8 cellular contexts compared by ENCODE assay signal in genomic region chr9:35070823-35071813, GRCh38. TPM values are rescaled to one million over a fixed set of nuclear protein-coding genes. Genes with fewer than 3 reads are reported as not detected.
DNase-seq lines count a peak whose midpoint lies in the region; ATAC-seq, FAIRE-seq and TF ChIP-seq lines count a peak whose summit lies in the region.

No MANE protein-coding gene starts in this region.

- intact Hi-C loops in HCT116 (cut with micrococcal nuclease): no loop called here
- intact Hi-C loops in GM12878 (cut with micrococcal nuclease; ENCODE audit: unreplicated experiment): loop anchor here (5.0 to 10.0 kb wide), 3 partner anchors 41 to 654 kb away; partner anchors contain the start of gene DNAJB5
- intact Hi-C loops in lower leg skin (cut with DNase I; ENCODE audit: low total_unique reads): no loop called here

- CTCF ChIA-PET in AG04449 (lab: Yijun Ruan, JAX) (interaction anchor here (0.7 to 5.2 kb wide), 20 partner anchors 8 to 482 kb away, joined by 3 to 33 read pairs (median 4); partner anchors contain the start of genes FANCG and PIGO), HCT116 (lab: Charles Lee) (interaction anchor here (0.9 to 2.9 kb wide), 4 partner anchors 15 to 172 kb away, joined by 3 to 13 read pairs (median 8); partner anchors contain the start of gene DNAJB5), GM12878 (lab: Yijun Ruan, JAX) (interaction anchor here (1.0 to 2.7 kb wide), 12 partner anchors 8 to 576 kb away, joined by 3 to 29 read pairs (median 7); partner anchors contain the start of genes FANCG, PIGO and STOML2)

- peak overlapping the region; percentile 94 for H3K4me3 ChIP-seq in AG04449 (ENCODE audit: low read depth, low read length)
- H3K4me3 ChIP-seq in HCT116 (replicated peaks in 1 of 2; ENCODE audit: low read depth in 1 of 2, low read length in 2 of 2): peak overlapping the region; percentile 92 to 95
- peak overlapping the region; percentile 78 for H3K4me3 ChIP-seq in GM12878
- peak overlapping the region; percentile 99 for H3K4me3 ChIP-seq in lower leg skin (ENCODE audit: low read depth, poor library complexity, severe bottlenecking)
- H3K4me3 ChIP-seq in upper lobe of left lung: peak overlapping the region; percentile 80 to 99 (median 89)

- BruUV-seq in HCT116 (replicated peaks; lab: Mats Ljungman, UMichigan): TSS peak; percentile 55
- BruUV-seq in GM12878 (replicated peaks; lab: Mats Ljungman, UMichigan): TSS peak; percentile 55

- H4K20me1 ChIP-seq in HCT116 (ENCODE audit: insufficient read depth) (peaks cover 25% of the 10 kb centered on the region; the same call in 1 of the 2 replicates), GM12878 (ENCODE audit: control insufficient read depth, insufficient read depth) (peaks cover 30% of the 10 kb centered on the region)

- TF ChIP-seq EP300 in GM12878 (IDR thresholded peaks at IDR 0.05; ENCODE audit: borderline replicate concordance in 1 of 2, control insufficient read depth in 1 of 2, low read depth in 2 of 2, low read length in 2 of 2): no peak
- TF ChIP-seq EP300 in upper lobe of left lung (IDR thresholded peaks at IDR 0.05): no peak

- TF ChIP-seq POLR2A in HCT116 (IDR thresholded peaks at IDR 0.05; ENCODE audit: borderline replicate concordance, extremely low read depth, insufficient read depth, insufficient read length) (no peak), GM12878 (IDR thresholded peaks at IDR 0.05; ENCODE audit: low read depth, low read length) (no peak), lower leg skin (IDR thresholded peaks at IDR 0.05) (no peak), upper lobe of left lung (IDR thresholded peaks at IDR 0.05) (no peak), GM12891 (IDR thresholded peaks at IDR 0.05; ENCODE audit: low read depth, low read length) (no peak)

- H3K9me3 ChIP-seq in HCT116 (ENCODE audit: control insufficient read depth in 1 of 2, insufficient read depth in 1 of 2, low read depth in 1 of 2, low read length in 2 of 2) (no peaks in the 10 kb centered on the region), GM12878 (replicated peaks; ENCODE audit: control insufficient read depth, insufficient read depth, low read length) (no peaks in the 10 kb centered on the region), upper lobe of left lung (no peaks in the 10 kb centered on the region)

- no peak overlapping the region for H2AFZ ChIP-seq in HCT116 (ENCODE audit: low read depth, low read length, poor library complexity, severe bottlenecking)
- no peak overlapping the region for H2AFZ ChIP-seq in GM12878 (ENCODE audit: control insufficient read depth, low read depth, low read length)

- H3K4me1 ChIP-seq in HCT116 (ENCODE audit: control insufficient read depth in 1 of 2, insufficient read depth in 2 of 2, low read length in 2 of 2) (peaks cover 11 to 24% of the 10 kb centered on the region in 2 experiments), GM12878 (ENCODE audit: control insufficient read depth, insufficient read depth, low read length) (peaks cover 12% of the 10 kb centered on the region), upper lobe of left lung (peaks cover 31 to 45% (median 37%) of the 10 kb centered on the region in 4 donors)

- H3K9me2 ChIP-seq in HCT116 (ENCODE audit: insufficient read depth): no peaks in the 10 kb centered on the region

- RAD21 ChIA-PET in HCT116 (lab: Charles Lee; ENCODE audit: low non-redundant PET in 1 of 2, low total read pairs in 2 of 2, uncharacterized antibody in 2 of 2, unreplicated experiment in 2 of 2): interaction anchor here in 1 of 2 experiments (0.7 kb wide), 1 partner anchor 9 kb away, joined by 3 read pairs; no protein-coding TSS in a partner anchor
- RAD21 ChIA-PET in GM12878 (lab: Charles Lee; ENCODE audit: unreplicated experiment): interaction anchor here (0.9 to 2.5 kb wide), 9 partner anchors 9 to 79 kb away, joined by 3 to 11 read pairs (median 5); partner anchors contain the start of genes ATOSB, FANCG, PIGO and STOML2

- H3K79me2 ChIP-seq in HCT116 (ENCODE audit: insufficient read depth, low read length) (peaks cover 65% of the 10 kb centered on the region), GM12878 (ENCODE audit: control insufficient read depth, insufficient read depth, low read length) (peaks cover 57% of the 10 kb centered on the region)

- no peak for ATAC-seq in HCT116
- no peak for ATAC-seq in GM12878
- no peak for ATAC-seq in upper lobe of left lung (ENCODE audit: low FRiP score in 2 of 2)
- ATAC-seq in GM21723 (IDR thresholded peaks at IDR 0.05; ENCODE audit: unreplicated experiment): no peak

- H3K27me3 ChIP-seq in HCT116 (ENCODE audit: insufficient read depth, low read length) (no peaks in the 10 kb centered on the region), GM12878 (replicated peaks in 1 of 2; ENCODE audit: control insufficient read depth in 2 of 2, insufficient read depth in 2 of 2, low read length in 1 of 2) (no peaks in the 10 kb centered on the region), upper lobe of left lung (no peaks in the 10 kb centered on the region)

- H3K36me3 ChIP-seq in HCT116 (ENCODE audit: control insufficient read depth in 1 of 2, insufficient read depth in 2 of 2, low read length in 2 of 2) (peaks cover 24 to 62% of the 10 kb centered on the region in 2 experiments), GM12878 (ENCODE audit: control insufficient read depth in 2 of 2, insufficient read depth in 2 of 2, low read length in 1 of 2) (peaks cover 7 to 32% of the 10 kb centered on the region in 2 experiments; a peak in 3 of 4 replicates), upper lobe of left lung (peaks cover 18 to 34% (median 22%) of the 10 kb centered on the region in 4 donors)

- no peak for DNase-seq in AG04449 (ENCODE audit: low read depth, low spot score)
- DNase-seq in HCT116 (ENCODE audit: low read depth, low spot score): no peak
- no peak for DNase-seq in GM12878 (ENCODE audit: low read depth, low spot score)
- DNase-seq in lower leg skin (ENCODE audit: low spot score in 2 of 2): peak in 1 of 2 donors; percentile 54
- DNase-seq in upper lobe of left lung: peak in 1 of 2 donors; percentile 34
- DNase-seq in GM12891 (ENCODE audit: insufficient read length, low spot score): no peak
- DNase-seq in NCI-H446 (lab: John Stamatoyannopoulos, UW): no peak

- TF ChIP-seq RAD21 in HCT116 (IDR thresholded peaks at IDR 0.05; ENCODE audit: low read depth) (no peak), GM12878 (IDR thresholded peaks at IDR 0.05; ENCODE audit: insufficient read depth, low read depth, low read length) (no peak)

- no peak for TF ChIP-seq CTCF in AG04449 (IDR thresholded peaks at IDR 0.05; ENCODE audit: insufficient read depth, low read length, missing control alignments)
- TF ChIP-seq CTCF in HCT116 (IDR thresholded peaks at IDR 0.05 in 2 of 3, conservative IDR thresholded peaks at IDR 0.05 in 1 of 3; ENCODE audit: borderline replicate concordance in 1 of 3, insufficient read depth in 1 of 3, low read depth in 2 of 3, low read length in 2 of 3): no peak
- no peak for TF ChIP-seq CTCF in GM12878 (IDR thresholded peaks at IDR 0.05 in 2 of 3, conservative IDR thresholded peaks at IDR 0.05 in 1 of 3; ENCODE audit: control insufficient read depth in 2 of 3, extremely low read depth in 1 of 3, insufficient read depth in 1 of 3, low read depth in 3 of 3, low read length in 3 of 3)
- TF ChIP-seq CTCF in lower leg skin (IDR thresholded peaks at IDR 0.05): no peak
- TF ChIP-seq CTCF in upper lobe of left lung (IDR thresholded peaks at IDR 0.05): no peak

- POLR2A ChIA-PET in AG04449 (lab: Yijun Ruan, JAX) (interaction anchor here (0.6 to 2.3 kb wide), 14 partner anchors 8 to 82 kb away, joined by 3 to 11 read pairs (median 4); partner anchors contain the start of genes ATOSB, DNAJB5, FANCG and PIGO), HCT116 (lab: Charles Lee) (interaction anchor here (0.6 to 1.8 kb wide), 5 partner anchors 9 to 76 kb away, joined by 3 to 11 read pairs (median 3); partner anchors contain the start of gene FANCG), GM12878 (lab: Charles Lee) (interaction anchor here (0.5 to 2.6 kb wide), 14 partner anchors 9 to 1774 kb away, joined by 3 to 31 read pairs (median 4); partner anchors contain the start of genes FANCG and STOML2)

- in situ Hi-C loops in GM12878 (cut with MboI): no loop called here

- no peak for FAIRE-seq in GM12878 (lab: Jason Lieb, UNC)
- FAIRE-seq in GM12891 (lab: Jason Lieb, UNC): no peak

- H3K9ac ChIP-seq in HCT116 (ENCODE audit: low read length): peak overlapping the region; percentile 97
- H3K9ac ChIP-seq in GM12878 (ENCODE audit: control insufficient read depth, insufficient read depth, low read length): peak overlapping the region; percentile 81

- under 1% methylated on average over 20 of the region's 20 CpGs for WGBS in GM12878 (ENCODE audit: insufficient coverage, insufficient replicate concordance, low lambda C conversion rate, missing lambda C conversion rate)
- WGBS in lower leg skin, 2 donors: 2% methylated on average over 18 to 20 of the region's 20 CpGs
- 2 to 3% methylated on average over 19 to 20 of the region's 20 CpGs for WGBS in upper lobe of left lung, 2 donors

- H3K4me2 ChIP-seq in HCT116 (ENCODE audit: low read length) (peak overlapping the region; percentile 81), GM12878 (ENCODE audit: control insufficient read depth, insufficient read depth) (peak overlapping the region; percentile 83)

- H3K27ac ChIP-seq in HCT116 (ENCODE audit: low read depth, low read length) (peak overlapping the region; percentile 100), GM12878 (ENCODE audit: control insufficient read depth, insufficient read depth) (peak overlapping the region; percentile 88), upper lobe of left lung (peak overlapping the region; percentile 99 to 100 (median 100))

- SMC1A ChIA-PET in GM12878 (lab: Charles Lee; ENCODE audit: uncharacterized antibody, unreplicated experiment): interaction anchor here (1.0 to 3.3 kb wide), 6 partner anchors 10 to 87 kb away, joined by 3 to 19 read pairs (median 8); partner anchors contain the start of genes FANCG and PIGO

RNA-seq across cellular contexts. Expression of gene VCP, which starts 1.3 kb away (rescaled TPM):
- 170 TPM for total RNA-seq in HCT116 (2021; ENCODE audit: unreplicated experiment)
- polyA plus RNA-seq in HCT116 (2012): 169 and 178 TPM in 2 replicates
- total RNA-seq in GM12878 (2013; cell fraction: nucleolus; rRNA removed): 152 and 164 TPM in 2 replicates
- 314 and 327 TPM in 2 replicates for total RNA-seq in GM12878 (2014; rRNA removed)
- 214 and 236 TPM in 2 replicates for total RNA-seq in GM12878 (2014; rRNA removed; fragmentation: Illumina TruSeq; extraction: Trizol)
- total RNA-seq in GM12878 (2021): 245 and 247 TPM in 2 replicates
- 109 TPM for polyA plus RNA-seq in GM12878 (2011; ENCODE audit: low read depth)
- polyA plus RNA-seq in GM12878 (2011; rRNA removed): 235 and 302 TPM in 2 replicates
- polyA plus RNA-seq in GM12878 (2011; cell fraction: cytosol; rRNA removed): 229 and 318 TPM in 2 replicates
- 222 and 297 TPM in 2 replicates for polyA plus RNA-seq in GM12878 (2011; cell fraction: nucleus; rRNA removed)
- 160 and 192 TPM in 2 replicates for polyA plus RNA-seq in GM12878 (2012)
- polyA plus RNA-seq in GM12878 (2014; fragmentation: Illumina TruSeq; extraction: Trizol): 202 and 241 TPM in 2 replicates
- polyA plus RNA-seq in GM12878 (2014; fragmentation: Nextera tagmentation; extraction: Ambion mirVana): 10 to 100 TPM in 1 of 2 experiments, 1 to 10 TPM in 1; 7.4 to 22.3 TPM
- 171 and 191 TPM in 2 replicates for polyA plus RNA-seq in GM12878 (2014; rRNA removed)
- 100 to 1,000 TPM; 306 to 317 TPM for polyA plus RNA-seq in GM12878 (2016; fragmentation: Nextera tagmentation; extraction: Ambion mirVana)
- 402 and 430 TPM in 2 replicates for polyA minus RNA-seq in GM12878 (2011; rRNA and poly(A)+ RNA removed)
- 128 and 166 TPM in 2 replicates for polyA minus RNA-seq in GM12878 (2011; cell fraction: cytosol; rRNA and poly(A)+ RNA removed)
- 99.5 and 186 TPM in 2 replicates for polyA minus RNA-seq in GM12878 (2011; cell fraction: nucleus; rRNA and poly(A)+ RNA removed)
- 100 to 1,000 TPM; 122 to 194 (median 156) TPM for total RNA-seq in lower leg skin
- 100 to 1,000 TPM; 170 to 215 (median 189) TPM for total RNA-seq in upper lobe of left lung
- 162 TPM for polyA plus RNA-seq in GM12891 (2012; ENCODE audit: low read depth, missing spikeins)

RNA-seq across cellular contexts. Expression of gene FANCG, which starts 8.6 kb away (rescaled TPM):
- total RNA-seq in HCT116 (2021; ENCODE audit: unreplicated experiment) (82.3 TPM), GM12878 (2014; rRNA removed) (45.0 and 45.9 TPM in 2 replicates), GM12878 (2014; rRNA removed; fragmentation: Illumina TruSeq; extraction: Trizol) (39.5 TPM in 2 replicates), GM12878 (2021) (59.0 and 66.5 TPM in 2 replicates), lower leg skin (10 to 100 TPM in 3 of 4 donors, 1 to 10 TPM in 1; 5.3 to 34.7 (median 11.6) TPM), upper lobe of left lung (10 to 100 TPM in 3 of 6 donors, 1 to 10 TPM in 3; 4.7 to 61.8 (median 9.1) TPM)
- 51.5 and 67.5 TPM in 2 replicates for polyA plus RNA-seq in HCT116 (2012)
- total RNA-seq in GM12878 (2013; cell fraction: nucleolus; rRNA removed): 62.9 and 69.6 TPM in 2 replicates
- 24.4 TPM for polyA plus RNA-seq in GM12878 (2011; ENCODE audit: low read depth)
- polyA plus RNA-seq in GM12878 (2011; rRNA removed) (27.2 and 33.7 TPM in 2 replicates), GM12878 (2014; fragmentation: Illumina TruSeq; extraction: Trizol) (49.7 and 54.8 TPM in 2 replicates), GM12878 (2014; fragmentation: Nextera tagmentation; extraction: Ambion mirVana) (10 to 100 TPM; 16.4 to 24.2 TPM), GM12878 (2014; rRNA removed) (45.8 and 54.7 TPM in 2 replicates), GM12878 (2016; fragmentation: Nextera tagmentation; extraction: Ambion mirVana) (10 to 100 TPM; 76.9 to 78.7 TPM)
- polyA plus RNA-seq in GM12878 (2011; cell fraction: cytosol; rRNA removed): 37.5 and 43.1 TPM in 2 replicates
- 153 and 180 TPM in 2 replicates for polyA plus RNA-seq in GM12878 (2011; cell fraction: nucleus; rRNA removed)
- 34.4 and 41.0 TPM in 2 replicates for polyA plus RNA-seq in GM12878 (2012)
- polyA minus RNA-seq in GM12878 (2011; rRNA and poly(A)+ RNA removed): 30.6 and 40.0 TPM in 2 replicates
- 15.1 and 15.5 TPM in 2 replicates for polyA minus RNA-seq in GM12878 (2011; cell fraction: cytosol; rRNA and poly(A)+ RNA removed)
- 59.7 and 103 TPM in 2 replicates for polyA minus RNA-seq in GM12878 (2011; cell fraction: nucleus; rRNA and poly(A)+ RNA removed)
- 41.8 TPM for polyA plus RNA-seq in GM12891 (2012; ENCODE audit: low read depth, missing spikeins)

RNA-seq across cellular contexts. Expression of gene PIGO, which starts 25.3 kb away (rescaled TPM):
- total RNA-seq in HCT116 (2021; ENCODE audit: unreplicated experiment) (24.0 TPM), GM12878 (2014; rRNA removed) (18.4 and 19.0 TPM in 2 replicates), GM12878 (2014; rRNA removed; fragmentation: Illumina TruSeq; extraction: Trizol) (7.6 and 8.2 TPM in 2 replicates), GM12878 (2021) (19.9 and 23.2 TPM in 2 replicates), lower leg skin (10 to 100 TPM in 3 of 4 donors, 1 to 10 TPM in 1; 9.8 to 21.3 (median 19.0) TPM), upper lobe of left lung (10 to 100 TPM; 11.5 to 29.0 (median 19.1) TPM)
- polyA plus RNA-seq in HCT116 (2012): 19.8 and 22.1 TPM in 2 replicates
- 34.5 and 37.3 TPM in 2 replicates for total RNA-seq in GM12878 (2013; cell fraction: nucleolus; rRNA removed)
- 8.0 TPM for polyA plus RNA-seq in GM12878 (2011; ENCODE audit: low read depth)
- polyA plus RNA-seq in GM12878 (2011; rRNA removed) (11.9 and 21.2 TPM in 2 replicates), GM12878 (2014; fragmentation: Illumina TruSeq; extraction: Trizol) (12.9 and 16.7 TPM in 2 replicates), GM12878 (2014; fragmentation: Nextera tagmentation; extraction: Ambion mirVana) (10 to 100 TPM in 1 of 2 experiments, 1 to 10 TPM in 1; 8.3 to 13.1 TPM), GM12878 (2014; rRNA removed) (16.7 and 17.8 TPM in 2 replicates), GM12878 (2016; fragmentation: Nextera tagmentation; extraction: Ambion mirVana) (10 to 100 TPM; 22.3 to 23.3 TPM)
- 19.9 and 24.8 TPM in 2 replicates for polyA plus RNA-seq in GM12878 (2011; cell fraction: cytosol; rRNA removed)
- polyA plus RNA-seq in GM12878 (2011; cell fraction: nucleus; rRNA removed): 45.1 and 49.3 TPM in 2 replicates
- polyA plus RNA-seq in GM12878 (2012): 11.5 and 13.8 TPM in 2 replicates
- 21.7 and 25.2 TPM in 2 replicates for polyA minus RNA-seq in GM12878 (2011; rRNA and poly(A)+ RNA removed)
- polyA minus RNA-seq in GM12878 (2011; cell fraction: cytosol; rRNA and poly(A)+ RNA removed): 6.8 and 9.7 TPM in 2 replicates
- 17.8 and 26.6 TPM in 2 replicates for polyA minus RNA-seq in GM12878 (2011; cell fraction: nucleus; rRNA and poly(A)+ RNA removed)
- polyA plus RNA-seq in GM12891 (2012; ENCODE audit: low read depth, missing spikeins): 10.7 TPM

RNA-seq across cellular contexts. Expression of gene STOML2, which starts 31.8 kb away (rescaled TPM):
- total RNA-seq in HCT116 (2021; ENCODE audit: unreplicated experiment) (245 TPM), GM12878 (2014; rRNA removed) (242 and 261 TPM in 2 replicates), GM12878 (2014; rRNA removed; fragmentation: Illumina TruSeq; extraction: Trizol) (117 and 121 TPM in 2 replicates), GM12878 (2021) (209 and 210 TPM in 2 replicates), lower leg skin (100 to 1,000 TPM in 2 of 4 donors, 10 to 100 TPM in 2; 76.3 to 105 (median 88.6) TPM), upper lobe of left lung (10 to 100 TPM; 17.4 to 72.8 (median 48.0) TPM)
- polyA plus RNA-seq in HCT116 (2012): 223 and 254 TPM in 2 replicates
- total RNA-seq in GM12878 (2013; cell fraction: nucleolus; rRNA removed): 21.3 and 29.4 TPM in 2 replicates
- 75.9 TPM for polyA plus RNA-seq in GM12878 (2011; ENCODE audit: low read depth)
- polyA plus RNA-seq in GM12878 (2011; rRNA removed) (123 and 204 TPM in 2 replicates), GM12878 (2014; fragmentation: Illumina TruSeq; extraction: Trizol) (140 and 165 TPM in 2 replicates), GM12878 (2014; fragmentation: Nextera tagmentation; extraction: Ambion mirVana) (100 to 1,000 TPM; 112 to 148 TPM), GM12878 (2014; rRNA removed) (246 and 263 TPM in 2 replicates), GM12878 (2016; fragmentation: Nextera tagmentation; extraction: Ambion mirVana) (100 to 1,000 TPM; 280 to 284 TPM)
- polyA plus RNA-seq in GM12878 (2011; cell fraction: cytosol; rRNA removed): 233 and 279 TPM in 2 replicates
- 200 and 246 TPM in 2 replicates for polyA plus RNA-seq in GM12878 (2011; cell fraction: nucleus; rRNA removed)
- polyA plus RNA-seq in GM12878 (2012): 104 and 127 TPM in 2 replicates
- polyA minus RNA-seq in GM12878 (2011; rRNA and poly(A)+ RNA removed): 108 and 114 TPM in 2 replicates
- polyA minus RNA-seq in GM12878 (2011; cell fraction: cytosol; rRNA and poly(A)+ RNA removed): 30.3 and 40.3 TPM in 2 replicates
- 44.2 and 45.6 TPM in 2 replicates for polyA minus RNA-seq in GM12878 (2011; cell fraction: nucleus; rRNA and poly(A)+ RNA removed)
- polyA plus RNA-seq in GM12891 (2012; ENCODE audit: low read depth, missing spikeins): 146 TPM

RNA-seq across cellular contexts. Expression of gene ATOSB, which starts 44.5 kb away (rescaled TPM):
- total RNA-seq in HCT116 (2021; ENCODE audit: unreplicated experiment): 10.2 TPM
- polyA plus RNA-seq in HCT116 (2012): 13.2 and 13.7 TPM in 2 replicates
- total RNA-seq in GM12878 (2013; cell fraction: nucleolus; rRNA removed): 8.9 and 9.9 TPM in 2 replicates
- 2.3 and 3.6 TPM in 2 replicates for total RNA-seq in GM12878 (2014; rRNA removed)
- total RNA-seq in GM12878 (2014; rRNA removed; fragmentation: Illumina TruSeq; extraction: Trizol): 1.8 and 1.9 TPM in 2 replicates
- total RNA-seq in GM12878 (2021): 2.2 and 3.2 TPM in 2 replicates
- 1.5 TPM for polyA plus RNA-seq in GM12878 (2011; ENCODE audit: low read depth)
- 4.4 and 5.4 TPM in 2 replicates for polyA plus RNA-seq in GM12878 (2011; rRNA removed)
- polyA plus RNA-seq in GM12878 (2011; cell fraction: cytosol; rRNA removed): 8.1 and 8.5 TPM in 2 replicates
- polyA plus RNA-seq in GM12878 (2011; cell fraction: nucleus; rRNA removed): 14.5 and 20.7 TPM in 2 replicates
- polyA plus RNA-seq in GM12878 (2012): 3.5 and 4.7 TPM in 2 replicates
- polyA plus RNA-seq in GM12878 (2014; fragmentation: Illumina TruSeq; extraction: Trizol): 2.5 and 2.6 TPM in 2 replicates
- under 1 TPM; 0.60 to 0.62 TPM for polyA plus RNA-seq in GM12878 (2014; fragmentation: Nextera tagmentation; extraction: Ambion mirVana)
- 2.7 and 3.6 TPM in 2 replicates for polyA plus RNA-seq in GM12878 (2014; rRNA removed)
- 1 to 10 TPM; 1.9 to 2.5 TPM for polyA plus RNA-seq in GM12878 (2016; fragmentation: Nextera tagmentation; extraction: Ambion mirVana)
- polyA minus RNA-seq in GM12878 (2011; rRNA and poly(A)+ RNA removed): 4.0 and 5.5 TPM in 2 replicates
- 1.7 and 2.4 TPM in 2 replicates for polyA minus RNA-seq in GM12878 (2011; cell fraction: cytosol; rRNA and poly(A)+ RNA removed)
- 3.0 and 5.5 TPM in 2 replicates for polyA minus RNA-seq in GM12878 (2011; cell fraction: nucleus; rRNA and poly(A)+ RNA removed)
- 10 to 100 TPM; 16.7 to 27.9 (median 19.4) TPM for total RNA-seq in lower leg skin
- total RNA-seq in upper lobe of left lung: 10 to 100 TPM; 14.6 to 38.6 (median 29.7) TPM
- polyA plus RNA-seq in GM12891 (2012; ENCODE audit: low read depth, missing spikeins): 2.9 TPM
